In the genomic region with DNA sequence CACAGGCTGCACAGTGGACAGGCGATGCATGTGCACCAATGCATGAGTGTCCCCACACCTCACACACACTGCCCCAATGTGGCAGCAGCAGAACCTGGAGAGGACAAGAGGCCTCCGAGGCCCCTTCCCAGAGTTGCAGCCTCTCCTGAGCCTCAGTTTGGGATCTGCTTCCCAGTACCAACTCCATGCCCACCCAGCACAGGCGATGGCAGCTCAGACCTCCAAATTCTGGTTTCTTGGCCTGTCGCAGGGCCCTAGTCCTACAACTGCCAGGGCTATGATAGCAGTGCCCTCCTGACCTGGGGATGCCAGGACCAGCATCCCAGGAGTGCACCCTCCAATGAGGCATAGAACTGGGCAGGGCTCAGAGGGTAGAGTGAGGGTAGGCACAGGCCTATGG, we compare ENCODE assay signal across 18 cellular contexts. TPM values are rescaled to one million over a fixed set of nuclear protein-coding genes. Genes with fewer than 3 reads are reported as not detected.
"Had no signal": no experiment of that assay in that cellular context is flagged by ENCODE, and none has a peak within 500 bp of the region (broad histone marks: within the 10 kb centered on the region; RNA-seq: fewer than 3 reads in every experiment).

No MANE protein-coding gene starts in this region.

- DNase-seq: cerebellar nuclear complex; colonic mucosa; cortex of kidney; effector CD8-positive, alpha-beta T cell; effector memory CD8-positive, alpha-beta T cell; foreskin keratinocyte; hypothalamus; left cardiac atrium; left lung; lower lobe of right lung; mesendoderm; midbrain had no signal

- H3K4me3 ChIP-seq: colonic mucosa, esophagus muscularis mucosa, gastroesophageal sphincter, heart left ventricle, hepatocyte, left lung, lower lobe of right lung had no signal

- H3K27ac ChIP-seq: colonic mucosa, esophagus muscularis mucosa, foreskin keratinocyte, gastroesophageal sphincter, hepatocyte, left lung, lower lobe of right lung had no signal

- H3K27ac Mint-ChIP-seq: dendritic cell treated with granulocyte-macrophage colony-stimulating factor and Interleukin-4, amounts not matched to agents 40 ng/mL and 50 ng/mL, for 4 days; effector memory CD8-positive, alpha-beta T cell had no signal

- H3K36me3 ChIP-seq: colonic mucosa, left lung had no signal

- H3K9me3 Mint-ChIP-seq: dendritic cell treated with granulocyte-macrophage colony-stimulating factor and Interleukin-4, amounts not matched to agents 40 ng/mL and 50 ng/mL, for 4 days; effector memory CD8-positive, alpha-beta T cell had no signal

- H3K27me3 Mint-ChIP-seq: effector memory CD8-positive, alpha-beta T cell had no signal

- ATAC-seq: effector memory CD8-positive, alpha-beta T cell; foreskin keratinocyte; gastroesophageal sphincter; heart left ventricle; left cardiac atrium; left lung; lower lobe of right lung had no signal

- H3K4me1 ChIP-seq: colonic mucosa, esophagus muscularis mucosa, foreskin keratinocyte, gastroesophageal sphincter, left lung, lower lobe of right lung had no signal

- H3K79me2 ChIP-seq: hepatocyte had no signal

- H3K9me3 ChIP-seq: colonic mucosa, esophagus muscularis mucosa, gastroesophageal sphincter, heart left ventricle, left lung, lower lobe of right lung had no signal

- H3K4me3 Mint-ChIP-seq: dendritic cell treated with granulocyte-macrophage colony-stimulating factor and Interleukin-4, amounts not matched to agents 40 ng/mL and 50 ng/mL, for 4 days; effector memory CD8-positive, alpha-beta T cell had no signal

- H3K27me3 ChIP-seq: colonic mucosa, esophagus muscularis mucosa, foreskin keratinocyte, gastroesophageal sphincter, heart left ventricle, hepatocyte, left lung had no signal

- H2AFZ ChIP-seq: hepatocyte had no signal

- H3K4me2 ChIP-seq: hepatocyte had no signal

RNA-seq across cellular contexts. Expression of gene ADAMTS7, which starts 19.9 kb away (rescaled TPM):
- total RNA-seq: mononuclear cell had no signal
